In genomic region chr16:21611546-21612384, GRCh38 we compare ENCODE assay signal across 10 cellular contexts. TPM values are rescaled to one million over a fixed set of nuclear protein-coding genes. Genes with fewer than 3 reads are reported as not detected.
DNase-seq lines count a peak whose midpoint lies in the region; ATAC-seq and TF ChIP-seq lines count a peak whose summit lies in the region.
"Had no signal": no experiment of that assay in that cellular context is flagged by ENCODE, and none has a peak within 500 bp of the region (broad histone marks: within the 10 kb centered on the region; RNA-seq: fewer than 3 reads in every experiment).

No MANE protein-coding gene starts in this region.

- intact Hi-C loops in esophagus squamous epithelium (cut with DNase I) (no loop called here), sciatic nerve (cut with DNase I) (no loop called here)

- H3K27ac ChIP-seq in esophagus squamous epithelium, result peak overlapping the region; percentile 41 to 75 (median 48)

- no peak for TF ChIP-seq CTCF in esophagus squamous epithelium (IDR thresholded peaks at IDR 0.05)

- H3K36me3 Mint-ChIP-seq in T-cell, result peaks cover 9% of the 10 kb centered on the region

- peak overlapping the region; percentile 60 to 84 for H3K27ac Mint-ChIP-seq in T-cell

- WGBS in esophagus squamous epithelium, 2 donors, result 27 to 32% methylated on average over 7 of the region's 7 CpGs

- H3K4me1 Mint-ChIP-seq in T-cell, result peaks cover 76 to 88% (median 88%) of the 10 kb centered on the region in 3 donors

- in situ Hi-C loops in HAP-1 (cut with MboI; ENCODE audit: low sequenced_read_pairs), result no loop called here

- DNase-seq in HAP-1 (ENCODE audit: low spot score in 2 of 2) (peak; percentile 62 to 92), T-cell (no peak), esophagus squamous epithelium (lab: John Stamatoyannopoulos, UW) (no peak), sciatic nerve (ENCODE audit: low spot score) (no peak), cortex of kidney (lab: John Stamatoyannopoulos, UW) (no peak), iPS-NIHi7 (ENCODE audit: extremely low spot score) (no peak)
- DNase-seq: hippocampal formation, small intestine had no signal

- H3K4me3 ChIP-seq in HAP-1 (peak overlapping the region; percentile 3; the same call in 1 of the 2 replicates), esophagus squamous epithelium (no peak overlapping the region)

- H3K4me1 ChIP-seq in HAP-1, result peaks cover 36% of the 10 kb centered on the region
- H3K4me1 ChIP-seq in esophagus squamous epithelium, result peaks cover 0 to 59% (median 32%) of the 10 kb centered on the region in 3 donors

- ATAC-seq in T-cell (replicated peaks in 1 of 4), result peak; percentile 61 to 77 (median 72)
- peak; percentile 53 for ATAC-seq in sciatic nerve
- ATAC-seq in GM19328 (IDR thresholded peaks at IDR 0.05; ENCODE audit: unreplicated experiment), result no peak
- no peak for ATAC-seq in HG02759 (IDR thresholded peaks at IDR 0.05; ENCODE audit: unreplicated experiment)

- H3K27me3 ChIP-seq in HAP-1 (ENCODE audit: low read depth) (no peaks in the 10 kb centered on the region), esophagus squamous epithelium (no peaks in the 10 kb centered on the region)

- H3K36me3 ChIP-seq in HAP-1 (replicated peaks) (peaks cover 10% of the 10 kb centered on the region), esophagus squamous epithelium (peaks cover 0 to 22% (median 0%) of the 10 kb centered on the region in 3 donors)

- no peaks in the 10 kb centered on the region for H3K9me3 Mint-ChIP-seq in T-cell

- POLR2A ChIA-PET in T-cell (lab: Charles Lee), result interaction anchor here in 1 of 2 donors (1.4 kb wide), 1 partner anchor 92 kb away, joined by 3 read pairs; no protein-coding TSS in a partner anchor

- CTCF ChIA-PET in T-cell (lab: Charles Lee), result interaction anchor here in 1 of 2 donors (0.6 to 1.1 kb wide), 3 partner anchors 11 to 30 kb away, joined by 3 read pairs; no protein-coding TSS in a partner anchor

- no peaks in the 10 kb centered on the region for H3K9me3 ChIP-seq in HAP-1
- no peaks in the 10 kb centered on the region for H3K9me3 ChIP-seq in esophagus squamous epithelium

- H3K27me3 Mint-ChIP-seq in T-cell, result no peaks in the 10 kb centered on the region

- TF ChIP-seq POLR2A in esophagus squamous epithelium (IDR thresholded peaks at IDR 0.05), result no peak

- H3K4me3 Mint-ChIP-seq in T-cell, result peak overlapping the region in 2 of 3 donors; percentile 34 to 44

RNA-seq across cellular contexts. Expression of gene METTL9, which starts 12.4 kb away (rescaled TPM):
- total RNA-seq in T-cell (10 to 100 TPM; 69.3 to 93.3 (median 75.5) TPM), esophagus squamous epithelium (100 to 1,000 TPM in 3 of 4 donors, 10 to 100 TPM in 1; 82.3 to 169 (median 140) TPM), sciatic nerve (80.1 TPM)

RNA-seq across cellular contexts. Expression of gene IGSF6, which starts 40.6 kb away (rescaled TPM):
- under 1 TPM; 0.15 to 0.60 (median 0.28) TPM for total RNA-seq in T-cell
- 1 to 10 TPM in 2 of 4 donors, under 1 TPM in 2; 0.18 to 3.6 (median 1.3) TPM for total RNA-seq in esophagus squamous epithelium
- 9.1 TPM for total RNA-seq in sciatic nerve

RNA-seq across cellular contexts. Expression of gene OTOA, which starts 52.0 kb away (rescaled TPM):
- under 1 TPM in 3 of 5 donors, not detected in 2; 0.18 to 0.20 (median 0.19) TPM for total RNA-seq in T-cell
- under 1 TPM in 2 of 4 donors, not detected in 2; 0.11 to 0.38 TPM for total RNA-seq in esophagus squamous epithelium
- total RNA-seq in sciatic nerve, result 0.31 TPM

Comparison
In these comparisons a context has a peak if more than half of its experiments do, and no peak if none do; other contexts are left out.
1. DNase-seq: peak in HAP-1 (2 of 2); none in T-cell (0 of 34), esophagus squamous epithelium (single experiment), sciatic nerve (single experiment), cortex of kidney (single experiment) and iPS-NIHi7 (single experiment).
2. ATAC-seq: peak in T-cell (4 of 4) and sciatic nerve (single experiment); none in GM19328 (single experiment) and HG02759 (single experiment).